Comparison of ENCODE assay signal across 22 cellular contexts in genomic region chr1:46582972-46583371, GRCh38. TPM values are rescaled to one million over a fixed set of nuclear protein-coding genes. Genes with fewer than 3 reads are reported as not detected.
DNase-seq lines count a peak whose midpoint lies in the region; ATAC-seq and TF ChIP-seq lines count a peak whose summit lies in the region.
"Had no signal": no experiment of that assay in that cellular context is flagged by ENCODE, and none has a peak within 500 bp of the region (broad histone marks: within the 10 kb centered on the region; RNA-seq: fewer than 3 reads in every experiment).

No MANE protein-coding gene starts in this region.

- no peaks in the 10 kb centered on the region for H3K9me3 ChIP-seq in BLaER1 treated with 17β-estradiol and CSF1 and Interleukin-3, amounts not matched to agents 10 nM and 100 nM (replicated peaks in 1 of 11)
- no peaks in the 10 kb centered on the region for H3K9me3 ChIP-seq in CD4-positive, alpha-beta memory T cell (ENCODE audit: control insufficient read depth in 1 of 2, low read length in 2 of 2)
- H3K9me3 ChIP-seq in WERI-Rb-1 (ENCODE audit: severe bottlenecking), result no peaks in the 10 kb centered on the region
- H3K9me3 ChIP-seq: heart left ventricle, thoracic aorta had no signal

- H3K27ac ChIP-seq in BLaER1 treated with 17β-estradiol and CSF1 and Interleukin-3, amounts not matched to agents 10 nM and 100 nM, result peak overlapping the region in 9 of 11 experiments; percentile 43 to 84 (median 74); a peak in 15 of 22 replicates
- no peak overlapping the region for H3K27ac ChIP-seq in CD4-positive, alpha-beta memory T cell (ENCODE audit: low read depth, low read length)
- H3K27ac ChIP-seq in WERI-Rb-1, result peak overlapping the region; percentile 43; the same call in 1 of the 2 replicates
- H3K27ac ChIP-seq: thoracic aorta had no signal

- H4K20me1 ChIP-seq in BLaER1 treated with 17β-estradiol and CSF1 and Interleukin-3, amounts not matched to agents 10 nM and 100 nM, result peaks cover 0 to 31% (median 0%) of the 10 kb centered on the region in 11 experiments; a peak in 4 of 22 replicates

- H3K27me3 Mint-ChIP-seq in CD4-positive, alpha-beta memory T cell, result no peaks in the 10 kb centered on the region

- peaks cover 88 to 100% (median 96%) of the 10 kb centered on the region in 11 experiments for H3K36me3 ChIP-seq in BLaER1 treated with 17β-estradiol and CSF1 and Interleukin-3, amounts not matched to agents 10 nM and 100 nM
- H3K36me3 ChIP-seq in CD4-positive, alpha-beta memory T cell (ENCODE audit: insufficient read depth, low read length), result peaks cover 16% of the 10 kb centered on the region
- H3K36me3 ChIP-seq in WERI-Rb-1, result no peaks in the 10 kb centered on the region

- H3K27ac Mint-ChIP-seq in CD4-positive, alpha-beta memory T cell, result peak overlapping the region in 5 of 7 donors; percentile 47 to 94 (median 73)
- H3K27ac Mint-ChIP-seq: GM23338 had no signal

- POLR2A ChIA-PET in CD4-positive, alpha-beta memory T cell (lab: Charles Lee; ENCODE audit: partially characterized antibody), result interaction anchor here (0.5 to 1.6 kb wide), 2 partner anchors 19 to 22 kb away, joined by 3 to 4 read pairs; no protein-coding TSS in a partner anchor

- H3K36me3 Mint-ChIP-seq in CD4-positive, alpha-beta memory T cell, result peaks cover 50 to 68% of the 10 kb centered on the region in 2 donors

- CTCF ChIA-PET in CD4-positive, alpha-beta memory T cell (lab: Charles Lee; ENCODE audit: partially characterized antibody), result interaction anchor here (3.0 kb wide), 1 partner anchor 22 kb away, joined by 8 read pairs; the partner anchor contains the start of gene MKNK1

- H3K4me3 ChIP-seq in BLaER1 treated with 17β-estradiol and CSF1 and Interleukin-3, amounts not matched to agents 10 nM and 100 nM, result no peak overlapping the region
- H3K4me3 ChIP-seq in CD4-positive, alpha-beta memory T cell (ENCODE audit: low read length in 2 of 2), result no peak overlapping the region
- H3K4me3 ChIP-seq in WERI-Rb-1 (ENCODE audit: low read depth, low read length), result no peak overlapping the region
- H3K4me3 ChIP-seq: GM23338, heart left ventricle, thoracic aorta had no signal

- ATAC-seq in left ventricle myocardium superior, result peak; percentile 19
- ATAC-seq: GM23338, right cardiac atrium had no signal

- peak overlapping the region in 5 of 11 experiments; percentile 63 to 84 (median 83); a peak in 10 of 22 replicates for H3K4me2 ChIP-seq in BLaER1 treated with 17β-estradiol and CSF1 and Interleukin-3, amounts not matched to agents 10 nM and 100 nM
- H3K4me2 ChIP-seq: GM23338 had no signal

- TF ChIP-seq CTCF in WERI-Rb-1 (IDR thresholded peaks at IDR 0.05; ENCODE audit: low read depth, low read length), result peak; percentile 20; the same call in 1 of the 2 replicates

- no peaks in the 10 kb centered on the region for H3K9me3 Mint-ChIP-seq in CD4-positive, alpha-beta memory T cell
- H3K9me3 Mint-ChIP-seq: GM23338 had no signal

- intact Hi-C loops in CD4-positive, alpha-beta memory T cell (cut with micrococcal nuclease), result no loop called here
- intact Hi-C loops in left ventricle myocardium superior (cut with micrococcal nuclease), result no loop called here

- H3K4me3 Mint-ChIP-seq in CD4-positive, alpha-beta memory T cell, result peak overlapping the region in 1 of 8 donors; percentile 34
- H3K4me3 Mint-ChIP-seq: GM23338 had no signal

- H3K27me3 ChIP-seq in BLaER1 treated with 17β-estradiol and CSF1 and Interleukin-3, amounts not matched to agents 10 nM and 100 nM, result no peaks in the 10 kb centered on the region
- no peaks in the 10 kb centered on the region for H3K27me3 ChIP-seq in CD4-positive, alpha-beta memory T cell (ENCODE audit: insufficient read depth, low read length)
- H3K27me3 ChIP-seq in WERI-Rb-1 (ENCODE audit: insufficient read depth, low read depth, severe bottlenecking), result no peaks in the 10 kb centered on the region
- H3K27me3 ChIP-seq: heart left ventricle had no signal

- peak overlapping the region in 4 of 11 experiments; percentile 54 to 69 (median 62); a peak in 6 of 22 replicates for H3K9ac ChIP-seq in BLaER1 treated with 17β-estradiol and CSF1 and Interleukin-3, amounts not matched to agents 10 nM and 100 nM

- peaks cover 17 to 40% (median 27%) of the 10 kb centered on the region in 4 donors for H3K4me1 Mint-ChIP-seq in CD4-positive, alpha-beta memory T cell

- no peak for DNase-seq in CD4-positive, alpha-beta memory T cell
- peak; percentile 70 for DNase-seq in WERI-Rb-1
- DNase-seq in left ventricle myocardium superior, result peak; percentile 44
- DNase-seq in HT-29 (ENCODE audit: low spot score), result no peak
- DNase-seq in hippocampal formation (lab: John Stamatoyannopoulos, UW), result no peak
- DNase-seq in middle frontal gyrus (ENCODE audit: extremely low spot score, low spot score), result no peak
- DNase-seq: activated CD8-positive, alpha-beta memory T cell treated with anti-CD3 and anti-CD28 coated beads, Interleukin-2, amount 50 U/mL, for 4 hours; AML-193; Calu3; Karpas-422; NCI-H1048; NCI-H2081; NCI-H510A treated with DMSO at 0.1 percent for 48 hours had no signal

- H3K4me1 ChIP-seq in BLaER1 treated with 17β-estradiol and CSF1 and Interleukin-3, amounts not matched to agents 10 nM and 100 nM, result peaks cover 0 to 86% (median 41%) of the 10 kb centered on the region in 10 experiments; a peak in 15 of 20 replicates
- peaks cover 32% of the 10 kb centered on the region for H3K4me1 ChIP-seq in CD4-positive, alpha-beta memory T cell (ENCODE audit: insufficient read depth, low read length)

RNA-seq across cellular contexts. Expression of gene MKNK1, which starts 21.1 kb away (rescaled TPM):
- total RNA-seq in CD4-positive, alpha-beta memory T cell, result 10 to 100 TPM; 54.3 to 54.9 TPM
- polyA plus RNA-seq in CD4-positive, alpha-beta memory T cell, result 10 to 100 TPM; 29.3 to 33.4 TPM
- 42.5 TPM for total RNA-seq in left ventricle myocardium superior
- 13.5 and 16.1 TPM in 2 replicates for total RNA-seq in HT-29 (2014; rRNA removed; shearing (Covaris generic))

RNA-seq across cellular contexts. Expression of gene KNCN, which starts 31.5 kb away (rescaled TPM):
- not detected for total RNA-seq in CD4-positive, alpha-beta memory T cell
- not detected for polyA plus RNA-seq in CD4-positive, alpha-beta memory T cell
- not detected for total RNA-seq in left ventricle myocardium superior
- total RNA-seq in HT-29 (2014; rRNA removed; shearing (Covaris generic)), result not detected in 2 replicates
- total RNA-seq: astrocyte, Calu3, GM23338, heart left ventricle, lung microvascular endothelial cell, myocyte, osteocyte, right cardiac atrium, thoracic aorta had no signal
- polyA plus RNA-seq: GM23338, heart left ventricle, right cardiac atrium had no signal

RNA-seq across cellular contexts. Expression of gene MOB3C, which starts 33.6 kb away (rescaled TPM):
- 10 to 100 TPM; 27.8 to 29.5 TPM for total RNA-seq in CD4-positive, alpha-beta memory T cell
- polyA plus RNA-seq in CD4-positive, alpha-beta memory T cell, result 10 to 100 TPM in 1 of 2 donors, 1 to 10 TPM in 1; 9.8 to 19.1 TPM
- 11.2 TPM for total RNA-seq in left ventricle myocardium superior
- total RNA-seq in HT-29 (2014; rRNA removed; shearing (Covaris generic)), result 10.3 and 12.3 TPM in 2 replicates

Comparison
In these comparisons a context has a peak if more than half of its experiments do, and no peak if none do; other contexts are left out.
1. DNase-seq: peak in WERI-Rb-1 (single experiment) and left ventricle myocardium superior (single experiment); none in CD4-positive, alpha-beta memory T cell (0 of 5), HT-29 (single experiment), hippocampal formation (0 of 2) and middle frontal gyrus (single experiment).